Comparison of ENCODE assay signal across 1 cellular context in genomic region chr16:17364319-17365210, GRCh38.
A peak's percentile ranks its signal among the peaks of the same experiment; 100 is the strongest.
TF ChIP-seq lines count a peak whose summit lies in the region.

No MANE protein-coding gene starts in this region.

TF ChIP-seq in SK-N-SH, 30 proteins besides CTCF, POLR2A, EP300 and RAD21 (continued from another document):
- peak; percentile 44 for TF ChIP-seq PBX3 (IDR thresholded peaks at IDR 0.05)
- TF ChIP-seq TEAD4 (IDR thresholded peaks at IDR 0.05; ENCODE audit: borderline replicate concordance, insufficient read depth), result no peak
- peak; percentile 70 for TF ChIP-seq TCF12 (IDR thresholded peaks at IDR 0.05)
- peak; percentile 92 for TF ChIP-seq USF1 (IDR thresholded peaks at IDR 0.05; ENCODE audit: borderline replicate concordance, low read depth)
- TF ChIP-seq MAX (IDR thresholded peaks at IDR 0.05; ENCODE audit: low read depth), result no peak
TF ChIP-seq in SK-N-SH: peak in this region for 13.
